ENCODE assay signal across 12 cellular contexts in the genomic region with DNA sequence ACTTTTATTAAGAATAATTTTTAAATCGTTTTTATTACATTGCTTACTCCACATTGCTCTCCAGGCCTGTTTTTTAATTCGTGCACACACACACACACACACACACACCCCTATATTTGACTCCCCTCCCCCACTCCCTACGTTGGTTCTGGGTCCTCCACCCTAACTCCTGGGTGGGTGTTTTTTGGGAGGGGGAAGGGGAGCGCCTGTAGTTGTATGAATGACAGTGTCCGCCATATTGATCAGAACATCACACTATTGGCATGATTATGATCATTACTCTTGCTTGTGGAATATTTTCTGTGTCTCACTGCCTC. TPM values are rescaled to one million over a fixed set of nuclear protein-coding genes. Genes with fewer than 3 reads are reported as not detected.
A peak's percentile ranks its signal among the peaks of the same experiment; 100 is the strongest.
DNase-seq lines count a peak whose midpoint lies in the region; ATAC-seq and TF ChIP-seq lines count a peak whose summit lies in the region.
"Had no signal": no experiment of that assay in that cellular context is flagged by ENCODE, and none has a peak within 500 bp of the region (broad histone marks: within the 10 kb centered on the region; RNA-seq: fewer than 3 reads in every experiment).

No MANE protein-coding gene starts in this region.

- no peak overlapping the region for H2AFZ ChIP-seq in smooth muscle cell (ENCODE audit: low read depth)

- 30% methylated on average over 5 of the region's 5 CpGs for WGBS in smooth muscle cell (ENCODE audit: low lambda C conversion rate)

- no peak for ATAC-seq in GM18868 (IDR thresholded peaks at IDR 0.05; ENCODE audit: unreplicated experiment)

- H3K9ac ChIP-seq in endocrine pancreas (ENCODE audit: control insufficient read depth, insufficient read depth, low read length), result peak overlapping the region; percentile 65
- H3K9ac ChIP-seq in smooth muscle cell (ENCODE audit: low read depth), result no peak overlapping the region

- TF ChIP-seq CTCF in smooth muscle cell (IDR thresholded peaks at IDR 0.05; ENCODE audit: borderline replicate concordance, insufficient read depth, poor library complexity, severe bottlenecking), result no peak

- H4K20me1 ChIP-seq in smooth muscle cell (ENCODE audit: low read depth), result no peaks in the 10 kb centered on the region

- no peak overlapping the region for H3K27ac ChIP-seq in smooth muscle cell (ENCODE audit: low read depth)
- H3K27ac ChIP-seq: HL-60 had no signal

- H3K9me3 ChIP-seq in endocrine pancreas (ENCODE audit: control insufficient read depth, low read length) (no peaks in the 10 kb centered on the region), smooth muscle cell (replicated peaks; ENCODE audit: low read depth) (no peaks in the 10 kb centered on the region)

- H3K4me3 ChIP-seq in endocrine pancreas (ENCODE audit: control insufficient read depth, insufficient read depth, low read length) (peak overlapping the region; percentile 88), smooth muscle cell (peak overlapping the region; percentile 74)

- H3K4me1 ChIP-seq in endocrine pancreas (ENCODE audit: control insufficient read depth, insufficient read depth, low read length) (peaks cover 20% of the 10 kb centered on the region), smooth muscle cell (ENCODE audit: low read depth) (peaks cover 11% of the 10 kb centered on the region)

- no peaks in the 10 kb centered on the region for H3K79me2 ChIP-seq in smooth muscle cell (ENCODE audit: low read depth)

- H3F3A ChIP-seq in smooth muscle cell (ENCODE audit: low read depth), result no peaks in the 10 kb centered on the region

- H3K27me3 ChIP-seq in endocrine pancreas (ENCODE audit: control insufficient read depth, insufficient read depth, low read length), result no peaks in the 10 kb centered on the region
- H3K27me3 ChIP-seq in smooth muscle cell (ENCODE audit: low read depth), result peaks cover 90% of the 10 kb centered on the region

- peak overlapping the region; percentile 91 for H3K4me2 ChIP-seq in smooth muscle cell

- DNase-seq in NCI-H82 (lab: John Stamatoyannopoulos, UW) (peak; percentile 46), NCI-H82 treated with DMSO at 0.1 percent for 48 hours (lab: John Stamatoyannopoulos, UW; ENCODE audit: unreplicated experiment) (no peak), NCI-H2171 (lab: John Stamatoyannopoulos, UW) (peak; percentile 45), smooth muscle cell (lab: John Stamatoyannopoulos, UW; ENCODE audit: unreplicated experiment) (no peak), DMS114 treated with DMSO at 0.1 percent for 48 hours (lab: John Stamatoyannopoulos, UW; ENCODE audit: unreplicated experiment) (no peak), amniotic stem cell (lab: John Stamatoyannopoulos, UW) (no peak)
- DNase-seq: ACHN, cortex of kidney, NCI-H187 had no signal

- H3K36me3 ChIP-seq in endocrine pancreas (ENCODE audit: control insufficient read depth, insufficient read depth, low read length), result no peaks in the 10 kb centered on the region
- no peaks in the 10 kb centered on the region for H3K36me3 ChIP-seq in smooth muscle cell (ENCODE audit: low read depth)

RNA-seq across cellular contexts. Expression of a gene that starts 1.3 kb away (rescaled TPM):
- total RNA-seq in smooth muscle cell, result 3.7 and 4.8 TPM in 2 replicates
- polyA plus RNA-seq in smooth muscle cell, result 1.7 and 2.3 TPM in 2 replicates

Comparison
In these comparisons a context has a peak if more than half of its experiments do, and no peak if none do; other contexts are left out.
1. DNase-seq: peak in NCI-H82 (single experiment) and NCI-H2171 (single experiment); none in NCI-H82 treated with DMSO at 0.1 percent for 48 hours (single experiment), smooth muscle cell (single experiment), DMS114 treated with DMSO at 0.1 percent for 48 hours (single experiment) and amniotic stem cell (single experiment).